ENCODE assay signal across 8 cellular contexts in the genomic region with DNA sequence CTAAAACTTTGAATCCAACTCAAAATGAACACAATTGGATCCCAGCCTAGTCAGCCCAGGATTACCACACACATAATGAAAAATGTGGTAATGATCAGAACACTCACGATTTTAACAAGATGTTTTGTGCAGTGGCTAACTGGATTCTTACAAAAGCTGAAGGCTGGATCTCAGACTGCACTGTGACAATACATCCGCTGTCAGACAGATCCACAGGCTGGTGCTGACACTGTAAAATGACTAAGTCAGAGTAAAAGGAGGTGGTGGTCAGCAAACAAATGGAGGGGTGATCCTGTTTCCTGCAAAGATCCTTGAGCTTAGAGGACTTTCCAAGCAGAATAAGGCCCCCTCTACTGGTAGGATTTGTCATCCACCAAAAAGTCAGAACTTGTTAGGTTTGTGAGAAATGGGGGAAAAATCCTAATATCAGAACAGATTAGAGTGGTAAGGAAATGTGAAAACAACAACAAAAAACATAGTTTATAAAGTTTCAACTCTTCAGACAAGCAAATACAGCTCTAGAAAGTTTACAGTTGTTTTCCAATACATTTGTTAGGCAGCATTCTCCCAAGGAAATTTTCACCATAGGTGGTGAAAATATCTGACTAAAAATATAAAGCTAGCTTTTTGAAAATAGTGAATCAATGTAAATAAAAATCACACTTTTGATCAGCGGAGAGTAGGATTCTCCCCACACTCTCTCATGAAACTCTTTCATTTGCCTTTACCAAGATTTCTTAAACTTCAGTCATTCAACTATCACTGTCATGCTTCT.
DNase-seq lines count a peak whose midpoint lies in the region; ATAC-seq and TF ChIP-seq lines count a peak whose summit lies in the region.

No MANE protein-coding gene starts in this region.

- H3K36me3 ChIP-seq in ACC112 (ENCODE audit: insufficient read depth, low read length) (no peaks in the 10 kb centered on the region), GM06990 (ENCODE audit: control insufficient read depth, insufficient read depth, low read length) (no peaks in the 10 kb centered on the region), brain microvascular endothelial cell (replicated peaks) (no peaks in the 10 kb centered on the region), kidney epithelial cell (ENCODE audit: control insufficient read depth, insufficient read depth, low read length) (no peaks in the 10 kb centered on the region), upper lobe of left lung (no peaks in the 10 kb centered on the region)

- no peak overlapping the region for H3K4me3 Mint-ChIP-seq in activated CD4-positive, alpha-beta T cell treated with anti-CD3 and anti-CD28 coated beads, Interleukin-2, amount 10 ng/mL, durations not matched to agents 7 days and 5 days

- DNase-seq in GM06990 (ENCODE audit: extremely low read depth, insufficient read length) = no peak
- DNase-seq in NCI-H2196 (lab: John Stamatoyannopoulos, UW; ENCODE audit: unreplicated experiment) = peak; percentile 48
- peak; percentile 53 for DNase-seq in brain microvascular endothelial cell
- DNase-seq in kidney epithelial cell (ENCODE audit: low read depth) = peak; percentile 18
- DNase-seq in upper lobe of left lung = no peak
- DNase-seq in activated CD4-positive, alpha-beta T cell treated with anti-CD3 and anti-CD28 coated beads, Interleukin-2, amount 10 ng/mL, durations not matched to agents 7 days and 5 days = no peak

- no peak overlapping the region for H3K27ac ChIP-seq in ACC112 (ENCODE audit: low read depth, low read length)
- H3K27ac ChIP-seq in brain microvascular endothelial cell = no peak overlapping the region
- H3K27ac ChIP-seq in upper lobe of left lung = no peak overlapping the region

- in situ Hi-C loops in brain microvascular endothelial cell (cut with HindIII; ENCODE audit: low pct_ligation_motif_present, low sequenced_read_pairs) = no loop called here

- H3K9me3 Mint-ChIP-seq in activated CD4-positive, alpha-beta T cell treated with anti-CD3 and anti-CD28 coated beads, Interleukin-2, amount 10 ng/mL, durations not matched to agents 7 days and 5 days = peaks cover 2% of the 10 kb centered on the region

- peak in 1 of 2 donors; percentile 84 for ATAC-seq in upper lobe of left lung (ENCODE audit: low FRiP score in 2 of 2)
- ATAC-seq in HG02588 (IDR thresholded peaks at IDR 0.05; ENCODE audit: unreplicated experiment) = no peak

- peaks cover 6% of the 10 kb centered on the region; the same call in 1 of the 2 replicates for H3K27me3 ChIP-seq in ACC112 (ENCODE audit: insufficient read depth, low read length)
- no peaks in the 10 kb centered on the region for H3K27me3 ChIP-seq in GM06990 (replicated peaks; ENCODE audit: control insufficient read depth, insufficient read depth, low read length)
- no peaks in the 10 kb centered on the region for H3K27me3 ChIP-seq in brain microvascular endothelial cell (replicated peaks)
- no peaks in the 10 kb centered on the region for H3K27me3 ChIP-seq in kidney epithelial cell (ENCODE audit: control insufficient read depth, insufficient read depth, low read length)
- no peaks in the 10 kb centered on the region for H3K27me3 ChIP-seq in upper lobe of left lung

- no peaks in the 10 kb centered on the region for H3K27me3 Mint-ChIP-seq in activated CD4-positive, alpha-beta T cell treated with anti-CD3 and anti-CD28 coated beads, Interleukin-2, amount 10 ng/mL, durations not matched to agents 7 days and 5 days

- H3K4me3 ChIP-seq in ACC112 (ENCODE audit: low read depth, low read length) (0 out of 2 replicates have a peak overlapping the region, but pooled peaks have one; percentile 13), GM06990 (replicated peaks; ENCODE audit: low read depth, low read length) (no peak overlapping the region), brain microvascular endothelial cell (ENCODE audit: low read depth, low read length) (no peak overlapping the region), kidney epithelial cell (ENCODE audit: low read depth, low read length) (no peak overlapping the region), upper lobe of left lung (no peak overlapping the region)

- H3K27ac Mint-ChIP-seq in activated CD4-positive, alpha-beta T cell treated with anti-CD3 and anti-CD28 coated beads, Interleukin-2, amount 10 ng/mL, durations not matched to agents 7 days and 5 days = no peak overlapping the region

- WGBS in upper lobe of left lung, 2 donors = 48 to 49% methylated on average over 3 of the region's 3 CpGs

- peak overlapping the region; percentile 69 for H2AFZ ChIP-seq in ACC112 (ENCODE audit: low read length, unreplicated experiment)

- TF ChIP-seq EP300 in upper lobe of left lung (IDR thresholded peaks at IDR 0.05) = no peak

- TF ChIP-seq POLR2A in upper lobe of left lung (IDR thresholded peaks at IDR 0.05) = no peak

- TF ChIP-seq CTCF in GM06990 (IDR thresholded peaks at IDR 0.05; ENCODE audit: insufficient read depth, low read length, poor library complexity, severe bottlenecking) (peak; percentile 82), brain microvascular endothelial cell (IDR thresholded peaks at IDR 0.05; ENCODE audit: low read depth, low read length, missing control alignments) (peak; percentile 78), kidney epithelial cell (IDR thresholded peaks at IDR 0.05; ENCODE audit: insufficient read depth, low read length, poor library complexity, severe bottlenecking) (peak; percentile 68), upper lobe of left lung (IDR thresholded peaks at IDR 0.05) (peak in 4 of 6 experiments; percentile 21 to 50 (median 44))

- peaks cover 1% of the 10 kb centered on the region for H3K4me1 Mint-ChIP-seq in activated CD4-positive, alpha-beta T cell treated with anti-CD3 and anti-CD28 coated beads, Interleukin-2, amount 10 ng/mL, durations not matched to agents 7 days and 5 days

- H3K36me3 Mint-ChIP-seq in activated CD4-positive, alpha-beta T cell treated with anti-CD3 and anti-CD28 coated beads, Interleukin-2, amount 10 ng/mL, durations not matched to agents 7 days and 5 days (ENCODE audit: low read depth) = no peaks in the 10 kb centered on the region

- peaks cover 7% of the 10 kb centered on the region for H3K4me1 ChIP-seq in ACC112 (ENCODE audit: control insufficient read depth, insufficient read depth, low read length, unreplicated experiment)
- H3K4me1 ChIP-seq in upper lobe of left lung = peaks cover 0 to 3% (median 0%) of the 10 kb centered on the region in 4 donors

- H3K9me3 ChIP-seq in upper lobe of left lung = no peaks in the 10 kb centered on the region

- CTCF ChIA-PET in activated CD4-positive, alpha-beta T cell treated with anti-CD3 and anti-CD28 coated beads, Interleukin-2, amount 10 ng/mL, durations not matched to agents 7 days and 5 days (lab: Charles Lee) = interaction anchor here (0.7 to 1.8 kb wide), 8 partner anchors 10 to 440 kb away, joined by 3 to 5 read pairs (median 3); no protein-coding TSS in a partner anchor

- no peaks in the 10 kb centered on the region for H3K79me2 ChIP-seq in ACC112 (ENCODE audit: control insufficient read depth, insufficient read depth, low read length, unreplicated experiment)

- POLR2A ChIA-PET in activated CD4-positive, alpha-beta T cell treated with anti-CD3 and anti-CD28 coated beads, Interleukin-2, amount 10 ng/mL, durations not matched to agents 7 days and 5 days (lab: Charles Lee) = interaction anchor here (0.5 kb wide), 1 partner anchor 341 kb away, joined by 4 read pairs; no protein-coding TSS in a partner anchor

Comparison
In these comparisons a context has a peak if more than half of its experiments do, and no peak if none do; other contexts are left out.
1. DNase-seq: peak in NCI-H2196 (single experiment), brain microvascular endothelial cell (single experiment) and kidney epithelial cell (single experiment); none in GM06990 (single experiment), upper lobe of left lung (0 of 2) and activated CD4-positive, alpha-beta T cell treated with anti-CD3 and anti-CD28 coated beads, Interleukin-2, amount 10 ng/mL, durations not matched to agents 7 days and 5 days (single experiment).
2. Peak in every context shown above with its lines, with median percentiles within 50 percentile points of each other: CTCF ChIP-seq.